28 cellular contexts compared by ENCODE assay signal in the genomic region with DNA sequence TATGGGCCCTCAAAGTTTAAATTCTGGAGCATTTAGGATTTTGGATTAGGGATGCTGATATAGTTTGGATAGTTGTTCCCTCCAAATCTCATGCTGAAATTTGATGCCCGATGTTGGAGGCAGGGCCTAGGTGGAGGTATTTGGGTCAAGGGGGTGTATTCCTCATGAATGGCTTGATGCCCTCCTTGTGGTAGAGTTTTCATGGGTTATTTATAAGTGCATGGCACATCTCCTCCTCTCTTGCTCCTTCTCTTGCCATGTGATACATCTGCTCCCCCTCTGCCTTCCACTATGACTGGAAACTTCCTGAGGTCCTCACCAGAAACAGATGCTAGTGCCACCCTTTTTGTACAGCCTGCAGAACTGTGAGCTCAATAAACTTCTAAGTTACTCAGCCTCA. TPM values are rescaled to one million over a fixed set of nuclear protein-coding genes. Genes with fewer than 3 reads are reported as not detected.
DNase-seq lines count a peak whose midpoint lies in the region; ATAC-seq, FAIRE-seq and TF ChIP-seq lines count a peak whose summit lies in the region.
"Had no signal": no experiment of that assay in that cellular context is flagged by ENCODE, and none has a peak within 500 bp of the region (broad histone marks: within the 10 kb centered on the region; RNA-seq: fewer than 3 reads in every experiment).

No MANE protein-coding gene starts in this region.

- DNase-seq in K562 (ENCODE audit: extremely low read depth in 1 of 4, low spot score in 3 of 4) = no peak
- no peak for DNase-seq in progenitor cell of endocrine pancreas (ENCODE audit: low spot score, unreplicated experiment)
- DNase-seq in gastrocnemius medialis = peak; percentile 40 to 43
- DNase-seq in brain microvascular endothelial cell = no peak
- DNase-seq in T-helper 9 cell = no peak
- DNase-seq: 8988T; ACHN; BE2C; C1 segment of cervical spinal cord; CD4-positive, alpha-beta memory T cell; CD4-positive, CD25-positive, alpha-beta regulatory T cell; CD8-positive, alpha-beta memory T cell; COR-L47; DMS 273 treated with DMSO at 0.1 percent for 48 hours; DMS153; DMS53; DMS79; DND-41; EL; GDM1 had no signal

- no peak for TF ChIP-seq CTCF in K562 (IDR thresholded peaks at IDR 0.05 in 2 of 3, conservative IDR thresholded peaks at IDR 0.05 in 1 of 3; ENCODE audit: insufficient read depth in 2 of 3, low read depth in 1 of 3, low read length in 3 of 3)
- TF ChIP-seq CTCF in progenitor cell of endocrine pancreas (IDR thresholded peaks at IDR 0.05; ENCODE audit: unreplicated experiment) = no peak
- no peak for TF ChIP-seq CTCF in gastrocnemius medialis (IDR thresholded peaks at IDR 0.05 in 4 of 5, conservative IDR thresholded peaks at IDR 0.05 in 1 of 5)
- no peak for TF ChIP-seq CTCF in brain microvascular endothelial cell (IDR thresholded peaks at IDR 0.05; ENCODE audit: low read depth, low read length, missing control alignments)

- ATAC-seq in K562 (no peak), gastrocnemius medialis (peak; percentile 92), GM21786 (IDR thresholded peaks at IDR 0.05; ENCODE audit: unreplicated experiment) (no peak), GM19397 (IDR thresholded peaks at IDR 0.05; ENCODE audit: unreplicated experiment) (no peak)
- ATAC-seq: GM12878 had no signal

- no peaks in the 10 kb centered on the region for H3K4me1 Mint-ChIP-seq in progenitor cell of endocrine pancreas (ENCODE audit: low read depth)
- H3K4me1 Mint-ChIP-seq: CD4-positive, alpha-beta memory T cell; CD4-positive, CD25-positive, alpha-beta regulatory T cell; CD8-positive, alpha-beta memory T cell had no signal

- peak; percentile 11 for FAIRE-seq in K562 (lab: Jason Lieb, UNC)
- FAIRE-seq: A204.1, GM12878, GM12892, GM18507 had no signal

- H3K27me3 ChIP-seq in K562 (ENCODE audit: control insufficient read depth in 2 of 2, insufficient read depth in 2 of 2, low read length in 2 of 2) (no peaks in the 10 kb centered on the region), gastrocnemius medialis (no peaks in the 10 kb centered on the region), brain microvascular endothelial cell (replicated peaks) (no peaks in the 10 kb centered on the region)
- H3K27me3 ChIP-seq: BE2C, BLaER1 had no signal

- H3K4me1 ChIP-seq in K562 (replicated peaks in 1 of 2; ENCODE audit: control insufficient read depth in 2 of 2, insufficient read depth in 2 of 2, low read length in 2 of 2) (no peaks in the 10 kb centered on the region), gastrocnemius medialis (peaks cover 19 to 45% of the 10 kb centered on the region in 2 donors)
- H3K4me1 ChIP-seq: BE2C, BLaER1 had no signal

- H3K9me3 ChIP-seq in K562 (replicated peaks; ENCODE audit: control insufficient read depth, insufficient read depth, low read depth, low read length) (no peaks in the 10 kb centered on the region), gastrocnemius medialis (no peaks in the 10 kb centered on the region)
- H3K9me3 ChIP-seq: BE2C, BLaER1 had no signal

- BruUV-seq in K562 (replicated peaks; lab: Mats Ljungman, UMichigan) = no TSS peak

- TF ChIP-seq EP300 in K562 (IDR thresholded peaks at IDR 0.05; ENCODE audit: low read length) = no peak

- no peaks in the 10 kb centered on the region for H3K9me1 ChIP-seq in K562 (ENCODE audit: control insufficient read depth, insufficient read depth, low read length)

- 94% methylated on average over 1 of the region's 1 CpG for WGBS in K562 (ENCODE audit: insufficient coverage, low coverage, missing lambda C conversion rate)

- intact Hi-C loops in K562 (cut with micrococcal nuclease) = no loop called here
- intact Hi-C loops in gastrocnemius medialis (cut with DNase I; ENCODE audit: low total_unique reads) = loop anchor here (5.0 kb wide), 1 partner anchor 75 kb away; no protein-coding TSS in a partner anchor

- peaks cover 2% of the 10 kb centered on the region; the same call in 1 of the 2 replicates for H4K20me1 ChIP-seq in K562 (replicated peaks; ENCODE audit: control insufficient read depth, insufficient read depth, low read length)
- H4K20me1 ChIP-seq: BLaER1 had no signal

- no peaks in the 10 kb centered on the region for H3K79me2 ChIP-seq in K562 (ENCODE audit: control insufficient read depth, insufficient read depth, low read length)

- H2AFZ ChIP-seq in K562 (ENCODE audit: low read depth, low read length) = no peak overlapping the region

- in situ Hi-C loops in K562 (cut with MboI) = no loop called here
- in situ Hi-C loops in gastrocnemius medialis (cut with MboI; ENCODE audit: low sequenced_read_pairs in 4 of 4) = no loop called here
- in situ Hi-C loops in brain microvascular endothelial cell (cut with HindIII; ENCODE audit: low pct_ligation_motif_present, low sequenced_read_pairs) = no loop called here

- peaks cover 15% of the 10 kb centered on the region for H3K36me3 Mint-ChIP-seq in progenitor cell of endocrine pancreas (ENCODE audit: insufficient read depth)

- H3K27ac Mint-ChIP-seq in progenitor cell of endocrine pancreas = peak overlapping the region; percentile 84
- H3K27ac Mint-ChIP-seq: CD4-positive, alpha-beta memory T cell; CD4-positive, CD25-positive, alpha-beta regulatory T cell had no signal

- H3K9ac ChIP-seq in K562 (ENCODE audit: insufficient read depth in 1 of 2, low read depth in 2 of 2, low read length in 2 of 2) = no peak overlapping the region
- H3K9ac ChIP-seq: BLaER1 had no signal

- H3K27ac ChIP-seq in K562 (ENCODE audit: extremely low read depth, low read depth, low read length) = no peak overlapping the region
- H3K27ac ChIP-seq in gastrocnemius medialis = peak overlapping the region in 3 of 4 donors; percentile 44 to 79 (median 58)
- H3K27ac ChIP-seq in brain microvascular endothelial cell = no peak overlapping the region
- H3K27ac ChIP-seq: BLaER1 had no signal

- TF ChIP-seq POLR2A in K562 (conservative IDR thresholded peaks at IDR 0.05) (no peak), gastrocnemius medialis (IDR thresholded peaks at IDR 0.05) (no peak)

- no peak overlapping the region for H3K4me3 Mint-ChIP-seq in progenitor cell of endocrine pancreas (ENCODE audit: low read depth)
- H3K4me3 Mint-ChIP-seq: CD14-positive monocyte; CD4-positive, alpha-beta memory T cell; CD4-positive, CD25-positive, alpha-beta regulatory T cell; CD8-positive, alpha-beta memory T cell had no signal

- H3K4me3 ChIP-seq in K562 (no peak overlapping the region), gastrocnemius medialis (no peak overlapping the region), brain microvascular endothelial cell (ENCODE audit: low read depth, low read length) (no peak overlapping the region)
- H3K4me3 ChIP-seq: BLaER1, GM12878 had no signal

- CTCF ChIA-PET in K562 (lab: Yijun Ruan, JAX; ENCODE audit: low intra/inter-chr PET ratio) = no interaction called here

- no peak for TF ChIP-seq RAD21 in K562 (CRISPR knock-in tag; conservative IDR thresholded peaks at IDR 0.05 in 1 of 2, IDR thresholded peaks at IDR 0.05 in 1 of 2)

- no peaks in the 10 kb centered on the region for H3K27me3 Mint-ChIP-seq in progenitor cell of endocrine pancreas
- H3K27me3 Mint-ChIP-seq: CD4-positive, alpha-beta memory T cell; CD4-positive, CD25-positive, alpha-beta regulatory T cell; CD8-positive, alpha-beta memory T cell had no signal

- H3K36me3 ChIP-seq in K562 (ENCODE audit: control insufficient read depth, insufficient read depth, low read length) (peaks cover 45% of the 10 kb centered on the region), gastrocnemius medialis (peaks cover 0 to 39% of the 10 kb centered on the region in 2 donors), brain microvascular endothelial cell (replicated peaks) (peaks cover 18% of the 10 kb centered on the region)

- H3K4me2 ChIP-seq in K562 (ENCODE audit: insufficient read depth, low read length) = no peak overlapping the region
- H3K4me2 ChIP-seq: BLaER1 had no signal

- H3K9me3 Mint-ChIP-seq in progenitor cell of endocrine pancreas (ENCODE audit: low read depth) = no peaks in the 10 kb centered on the region
- H3K9me3 Mint-ChIP-seq: CD4-positive, alpha-beta memory T cell; CD4-positive, CD25-positive, alpha-beta regulatory T cell; CD8-positive, alpha-beta memory T cell had no signal

- POLR2A ChIA-PET in K562 (lab: Yijun Ruan, JAX) = interaction anchor here (0.7 to 1.7 kb wide), 2 partner anchors 10 to 40 kb away, joined by 4 read pairs; a partner anchor contains a TSS

RNA-seq across cellular contexts. Expression of a gene that starts 17.5 kb away (rescaled TPM):
- total RNA-seq in K562 (2011; cell fraction: chromatin; rRNA removed; ENCODE audit: low replicate concordance) = 0.12 TPM in 1 of 2 replicates, not detected in the other
- total RNA-seq in K562 (2011; cell fraction: nucleolus; rRNA removed) = 0.17 TPM in 1 of 2 replicates, not detected in the other
- total RNA-seq in K562 (2011; cell fraction: nucleoplasm; rRNA removed) = not detected in 2 replicates
- total RNA-seq in K562 (2014; rRNA removed) = 0.05 TPM in 1 of 2 replicates, not detected in the other
- not detected in 2 replicates for total RNA-seq in K562 (2014; rRNA removed; fragmentation: Illumina TruSeq; extraction: Trizol)
- 0.08 TPM in 1 of 2 replicates, not detected in the other for total RNA-seq in K562 (2015; rRNA removed; fragmentation: Illumina TruSeq; extraction: Trizol)
- 0.22 TPM in 1 of 2 replicates, not detected in the other for total RNA-seq in K562 (2021)
- 0.04 TPM in 2 replicates for polyA plus RNA-seq in K562 (2011; rRNA removed)
- 0.04 and 0.06 TPM in 2 replicates for polyA plus RNA-seq in K562 (2011; cell fraction: cytosol; rRNA removed)
- polyA plus RNA-seq in K562 (2011; cell fraction: nucleus; rRNA removed) = not detected in 2 replicates
- polyA plus RNA-seq in K562 (2012) = 0.06 and 0.08 TPM in 2 replicates
- 0.07 and 0.13 TPM in 2 replicates for polyA plus RNA-seq in K562 (2014; fragmentation: Illumina TruSeq; extraction: Trizol)
- polyA plus RNA-seq in K562 (2014; fragmentation: Nextera tagmentation; extraction: Ambion mirVana) = under 1 TPM in 1 of 2 experiments, not detected in 1; 0.03 TPM
- polyA plus RNA-seq in K562 (2014; rRNA removed) = 0.04 TPM in 1 of 2 replicates, not detected in the other
- not detected in 2 replicates for polyA minus RNA-seq in K562 (2011; rRNA and poly(A)+ RNA removed)
- polyA minus RNA-seq in K562 (2011; cell fraction: cytosol; rRNA and poly(A)+ RNA removed) = not detected in 2 replicates
- polyA minus RNA-seq in K562 (2011; cell fraction: nucleus; rRNA and poly(A)+ RNA removed) = 0.13 TPM in 1 of 2 replicates, not detected in the other
- 15.5 and 16.1 TPM in 2 replicates for total RNA-seq in progenitor cell of endocrine pancreas
- total RNA-seq in gastrocnemius medialis = 1 to 10 TPM; 1.4 to 4.6 (median 4.0) TPM
- total RNA-seq: CD4-positive, alpha-beta memory T cell; CD4-positive, CD25-positive, alpha-beta regulatory T cell; CD8-positive, alpha-beta memory T cell; GM12878 had no signal
- polyA plus RNA-seq: CD14-positive monocyte; CD4-positive, alpha-beta memory T cell; CD4-positive, CD25-positive, alpha-beta regulatory T cell; CD8-positive, alpha-beta memory T cell; GM12878 had no signal

RNA-seq across cellular contexts. Expression of a gene that starts 39.4 kb away (rescaled TPM):
- total RNA-seq in K562 (2011; cell fraction: chromatin; rRNA removed; ENCODE audit: low replicate concordance) = 175 and 251 TPM in 2 replicates
- 114 and 139 TPM in 2 replicates for total RNA-seq in K562 (2011; cell fraction: nucleolus; rRNA removed)
- total RNA-seq in K562 (2011; cell fraction: nucleoplasm; rRNA removed) = 164 and 175 TPM in 2 replicates
- 278 and 343 TPM in 2 replicates for total RNA-seq in K562 (2014; rRNA removed)
- 198 and 205 TPM in 2 replicates for total RNA-seq in K562 (2014; rRNA removed; fragmentation: Illumina TruSeq; extraction: Trizol)
- 192 and 193 TPM in 2 replicates for total RNA-seq in K562 (2015; rRNA removed; fragmentation: Illumina TruSeq; extraction: Trizol)
- total RNA-seq in K562 (2021) = 163 and 164 TPM in 2 replicates
- polyA plus RNA-seq in K562 (2011; rRNA removed) = 184 and 230 TPM in 2 replicates
- polyA plus RNA-seq in K562 (2011; cell fraction: cytosol; rRNA removed) = 182 and 183 TPM in 2 replicates
- 113 and 118 TPM in 2 replicates for polyA plus RNA-seq in K562 (2011; cell fraction: nucleus; rRNA removed)
- 80.7 and 123 TPM in 2 replicates for polyA plus RNA-seq in K562 (2012)
- polyA plus RNA-seq in K562 (2014; fragmentation: Illumina TruSeq; extraction: Trizol) = 147 and 155 TPM in 2 replicates
- polyA plus RNA-seq in K562 (2014; fragmentation: Nextera tagmentation; extraction: Ambion mirVana) = 10 to 100 TPM; 48.7 to 58.0 TPM
- polyA plus RNA-seq in K562 (2014; rRNA removed) = 158 and 209 TPM in 2 replicates
- polyA minus RNA-seq in K562 (2011; rRNA and poly(A)+ RNA removed) = 305 and 349 TPM in 2 replicates
- polyA minus RNA-seq in K562 (2011; cell fraction: cytosol; rRNA and poly(A)+ RNA removed) = 133 and 157 TPM in 2 replicates
- polyA minus RNA-seq in K562 (2011; cell fraction: nucleus; rRNA and poly(A)+ RNA removed) = 58.4 and 89.9 TPM in 2 replicates
- total RNA-seq in progenitor cell of endocrine pancreas = 72.0 and 75.2 TPM in 2 replicates
- 10 to 100 TPM; 21.9 to 32.1 (median 23.6) TPM for total RNA-seq in gastrocnemius medialis

RNA-seq across cellular contexts. Expression of a gene that starts 39.6 kb away (rescaled TPM):
- 27.0 and 34.0 TPM in 2 replicates for total RNA-seq in K562 (2011; cell fraction: chromatin; rRNA removed; ENCODE audit: low replicate concordance)
- 19.2 and 20.9 TPM in 2 replicates for total RNA-seq in K562 (2011; cell fraction: nucleolus; rRNA removed)
- 24.3 and 31.5 TPM in 2 replicates for total RNA-seq in K562 (2011; cell fraction: nucleoplasm; rRNA removed)
- total RNA-seq in K562 (2014; rRNA removed) = 49.7 and 52.9 TPM in 2 replicates
- total RNA-seq in K562 (2014; rRNA removed; fragmentation: Illumina TruSeq; extraction: Trizol) = 74.7 and 89.2 TPM in 2 replicates
- 72.4 and 74.2 TPM in 2 replicates for total RNA-seq in K562 (2015; rRNA removed; fragmentation: Illumina TruSeq; extraction: Trizol)
- total RNA-seq in K562 (2021) = 46.9 and 49.2 TPM in 2 replicates
- 81.2 and 87.8 TPM in 2 replicates for polyA plus RNA-seq in K562 (2011; rRNA removed)
- polyA plus RNA-seq in K562 (2011; cell fraction: cytosol; rRNA removed) = 40.2 and 52.3 TPM in 2 replicates
- 18.2 and 30.1 TPM in 2 replicates for polyA plus RNA-seq in K562 (2011; cell fraction: nucleus; rRNA removed)
- 45.0 and 64.6 TPM in 2 replicates for polyA plus RNA-seq in K562 (2012)
- 82.4 and 96.7 TPM in 2 replicates for polyA plus RNA-seq in K562 (2014; fragmentation: Illumina TruSeq; extraction: Trizol)
- 100 to 1,000 TPM; 104 to 150 TPM for polyA plus RNA-seq in K562 (2014; fragmentation: Nextera tagmentation; extraction: Ambion mirVana)
- polyA plus RNA-seq in K562 (2014; rRNA removed) = 58.2 and 63.7 TPM in 2 replicates
- 52.2 and 53.3 TPM in 2 replicates for polyA minus RNA-seq in K562 (2011; rRNA and poly(A)+ RNA removed)
- polyA minus RNA-seq in K562 (2011; cell fraction: cytosol; rRNA and poly(A)+ RNA removed) = 12.5 and 17.4 TPM in 2 replicates
- 7.3 and 15.4 TPM in 2 replicates for polyA minus RNA-seq in K562 (2011; cell fraction: nucleus; rRNA and poly(A)+ RNA removed)
- 31.3 and 34.0 TPM in 2 replicates for total RNA-seq in progenitor cell of endocrine pancreas
- 10 to 100 TPM; 14.0 to 26.8 (median 17.5) TPM for total RNA-seq in gastrocnemius medialis

Comparison
In these comparisons a context has a peak if more than half of its experiments do, and no peak if none do; other contexts are left out.
1. ATAC-seq: peak in gastrocnemius medialis (2 of 2); none in K562 (single experiment), GM21786 (single experiment) and GM19397 (single experiment).
2. DNase-seq: peak in gastrocnemius medialis (2 of 2); none in K562 (0 of 4), progenitor cell of endocrine pancreas (single experiment), brain microvascular endothelial cell (single experiment) and T-helper 9 cell (single experiment).
3. H3K27ac ChIP-seq: peak in gastrocnemius medialis (3 of 4); none in K562 (single experiment) and brain microvascular endothelial cell (single experiment).